11 cellular contexts compared by ENCODE assay signal in genomic region chr1:201064806-201065205, GRCh38. TPM values are rescaled to one million over a fixed set of nuclear protein-coding genes. Genes with fewer than 3 reads are reported as not detected.
"Had no signal": no experiment of that assay in that cellular context is flagged by ENCODE, and none has a peak within 500 bp of the region (broad histone marks: within the 10 kb centered on the region; RNA-seq: fewer than 3 reads in every experiment).

No MANE protein-coding gene starts in this region.

- H3K27ac ChIP-seq: GM23248, HL-60 had no signal

- H2AFZ ChIP-seq: GM23248 had no signal

- H3K4me3 ChIP-seq: GM23248, HAP-1, K562 had no signal

- H3K9me3 ChIP-seq: HAP-1 had no signal

- ATAC-seq: HCT116, K562 had no signal

- H3K4me1 ChIP-seq: HAP-1 had no signal

- DNase-seq: GM23248, GOT3, H7, HFFc6, IMR-90 had no signal

- FAIRE-seq: HTR-8/SVneo had no signal

- H3K9ac ChIP-seq: GM23248 had no signal

- H3K36me3 ChIP-seq: HAP-1 had no signal

RNA-seq across cellular contexts. Expression of gene KIF21B, which starts 41.3 kb away (rescaled TPM):
- total RNA-seq: GM23248, HFFc6 had no signal

RNA-seq across cellular contexts. Expression of gene CACNA1S, which starts 47.4 kb away (rescaled TPM):
- total RNA-seq: GM23248, H4, H7, HFFc6, IMR-90, K562 had no signal
- polyA plus RNA-seq: GM23248, IMR-90, K562 had no signal
